17 cellular contexts compared by ENCODE assay signal in genomic region chr7:28181921-28182517, GRCh38. TPM values are rescaled to one million over a fixed set of nuclear protein-coding genes. Genes with fewer than 3 reads are reported as not detected.
DNase-seq lines count a peak whose midpoint lies in the region; ATAC-seq and TF ChIP-seq lines count a peak whose summit lies in the region.
"Had no signal": no experiment of that assay in that cellular context is flagged by ENCODE, and none has a peak within 500 bp of the region (broad histone marks: within the 10 kb centered on the region; RNA-seq: fewer than 3 reads in every experiment).

No MANE protein-coding gene starts in this region.

- TF ChIP-seq CTCF in MCF 10A (IDR thresholded peaks at IDR 0.05; ENCODE audit: unreplicated experiment) (no peak), mammary epithelial cell (conservative IDR thresholded peaks at IDR 0.05 in 1 of 2, IDR thresholded peaks at IDR 0.05 in 1 of 2; ENCODE audit: extremely low read depth in 1 of 2, insufficient read depth in 1 of 2, low read depth in 1 of 2, low read length in 2 of 2) (no peak), adrenal gland (IDR thresholded peaks at IDR 0.05) (no peak), vagina (IDR thresholded peaks at IDR 0.05) (no peak)

- WGBS in mammary epithelial cell (ENCODE audit: low coverage, missing lambda C conversion rate), result 92% methylated on average over 3 of the region's 3 CpGs
- 39 to 51% (median 43%) methylated on average over 3 of the region's 3 CpGs for WGBS in adrenal gland, 4 donors

- dilution Hi-C loops in mammary epithelial cell (cut with HindIII; ENCODE audit: low sequenced_read_pairs), result no loop called here

- H3K9me3 ChIP-seq in mammary epithelial cell (replicated peaks; ENCODE audit: insufficient read depth, low read length) (no peaks in the 10 kb centered on the region), adrenal gland (replicated peaks in 1 of 3) (no peaks in the 10 kb centered on the region), vagina (no peaks in the 10 kb centered on the region)
- H3K9me3 ChIP-seq in naive thymus-derived CD4-positive, alpha-beta T cell (ENCODE audit: control insufficient read depth in 2 of 3, low read length in 3 of 3), result no peaks in the 10 kb centered on the region
- H3K9me3 ChIP-seq: ascending aorta had no signal

- no peaks in the 10 kb centered on the region for H3K36me3 Mint-ChIP-seq in MCF 10A (ENCODE audit: insufficient read depth, unreplicated experiment)
- H3K36me3 Mint-ChIP-seq in naive thymus-derived CD4-positive, alpha-beta T cell, result no peaks in the 10 kb centered on the region

- H3K4me3 Mint-ChIP-seq in MCF 10A (ENCODE audit: unreplicated experiment), result peak overlapping the region; percentile 74
- H3K4me3 Mint-ChIP-seq in naive thymus-derived CD4-positive, alpha-beta T cell, result peak overlapping the region in 8 of 10 donors; percentile 3 to 89 (median 30)

- peaks cover 11% of the 10 kb centered on the region for H3K4me1 Mint-ChIP-seq in MCF 10A (ENCODE audit: insufficient read depth, unreplicated experiment)
- H3K4me1 Mint-ChIP-seq in naive thymus-derived CD4-positive, alpha-beta T cell, result peaks cover 11 to 25% (median 14%) of the 10 kb centered on the region in 7 donors

- CTCF ChIA-PET in MCF 10A (lab: Yijun Ruan, JAX), result interaction anchor here (0.6 to 1.2 kb wide), 3 partner anchors 12 to 108 kb away, joined by 3 to 4 read pairs (median 3); no protein-coding TSS in a partner anchor
- CTCF ChIA-PET in mammary epithelial cell (lab: Charles Lee; ENCODE audit: low non-redundant PET), result no interaction called here
- CTCF ChIA-PET in naive thymus-derived CD4-positive, alpha-beta T cell (lab: Charles Lee), result no interaction called here

- ATAC-seq in naive thymus-derived CD4-positive, alpha-beta T cell, result no peak
- ATAC-seq in HG02678 (IDR thresholded peaks at IDR 0.05; ENCODE audit: unreplicated experiment), result no peak
- ATAC-seq: foreskin keratinocyte had no signal

- H3K27ac Mint-ChIP-seq in MCF 10A (ENCODE audit: low read depth, unreplicated experiment), result no peak overlapping the region
- peak overlapping the region in 5 of 9 donors; percentile 18 to 86 (median 54) for H3K27ac Mint-ChIP-seq in naive thymus-derived CD4-positive, alpha-beta T cell

- TF ChIP-seq POLR2A in adrenal gland (IDR thresholded peaks at IDR 0.05) (no peak), vagina (IDR thresholded peaks at IDR 0.05) (no peak)

- in situ Hi-C loops in mammary epithelial cell (cut with MboI; ENCODE audit: low sequenced_read_pairs in 2 of 2), result no loop called here

- no peaks in the 10 kb centered on the region for H3K36me3 ChIP-seq in mammary epithelial cell (ENCODE audit: insufficient read depth, low read length)
- no peaks in the 10 kb centered on the region for H3K36me3 ChIP-seq in adrenal gland (replicated peaks in 1 of 2)
- no peaks in the 10 kb centered on the region for H3K36me3 ChIP-seq in naive thymus-derived CD4-positive, alpha-beta T cell (ENCODE audit: control insufficient read depth in 2 of 3, insufficient read depth in 3 of 3, low read length in 3 of 3)
- H3K36me3 ChIP-seq in vagina, result no peaks in the 10 kb centered on the region
- H3K36me3 ChIP-seq: ascending aorta had no signal

- H3K79me2 ChIP-seq in mammary epithelial cell (ENCODE audit: insufficient read depth, low read length), result peaks cover 21% of the 10 kb centered on the region

- POLR2A ChIA-PET in MCF 10A (lab: Yijun Ruan, JAX), result interaction anchor here (0.5 to 1.5 kb wide), 4 partner anchors 13 to 121 kb away, joined by 3 to 6 read pairs (median 3); no protein-coding TSS in a partner anchor
- POLR2A ChIA-PET in naive thymus-derived CD4-positive, alpha-beta T cell (lab: Charles Lee), result no interaction called here

- H3K27ac ChIP-seq in mammary epithelial cell (ENCODE audit: insufficient read depth, low read depth, low read length), result no peak overlapping the region
- H3K27ac ChIP-seq in adrenal gland, result peak overlapping the region in 2 of 5 donors; percentile 10 to 77
- no peak overlapping the region for H3K27ac ChIP-seq in naive thymus-derived CD4-positive, alpha-beta T cell (ENCODE audit: low read depth, low read length)
- peak overlapping the region; percentile 1 for H3K27ac ChIP-seq in vagina
- H3K27ac ChIP-seq: foreskin keratinocyte, VCaP had no signal

- no peaks in the 10 kb centered on the region for H3K27me3 Mint-ChIP-seq in MCF 10A (ENCODE audit: insufficient read depth, unreplicated experiment)
- peaks cover 0 to 53% (median 0%) of the 10 kb centered on the region in 5 donors for H3K27me3 Mint-ChIP-seq in naive thymus-derived CD4-positive, alpha-beta T cell

- H3K27me3 ChIP-seq in mammary epithelial cell (ENCODE audit: insufficient read depth, low read length) (no peaks in the 10 kb centered on the region), adrenal gland (no peaks in the 10 kb centered on the region), vagina (no peaks in the 10 kb centered on the region)
- no peaks in the 10 kb centered on the region for H3K27me3 ChIP-seq in naive thymus-derived CD4-positive, alpha-beta T cell (ENCODE audit: control insufficient read depth in 2 of 2, insufficient read depth in 2 of 2, low read length in 2 of 2)
- H3K27me3 ChIP-seq: ascending aorta had no signal

- H3K9ac ChIP-seq in mammary epithelial cell (ENCODE audit: insufficient read depth, low read length), result no peak overlapping the region

- H2AFZ ChIP-seq in mammary epithelial cell (ENCODE audit: low read depth, low read length), result no peak overlapping the region

- H3K4me1 ChIP-seq in mammary epithelial cell (ENCODE audit: insufficient read depth, low read length) (peaks cover 13% of the 10 kb centered on the region), adrenal gland (replicated peaks in 1 of 2) (peaks cover 18 to 38% of the 10 kb centered on the region in 2 donors), vagina (peaks cover 32% of the 10 kb centered on the region)
- H3K4me1 ChIP-seq in naive thymus-derived CD4-positive, alpha-beta T cell (ENCODE audit: control insufficient read depth in 2 of 2, insufficient read depth in 2 of 2, low read length in 2 of 2), result peaks cover 5 to 11% of the 10 kb centered on the region in 2 donors

- H3K9me3 Mint-ChIP-seq in MCF 10A (ENCODE audit: unreplicated experiment), result no peaks in the 10 kb centered on the region
- H3K9me3 Mint-ChIP-seq in naive thymus-derived CD4-positive, alpha-beta T cell, result peaks cover 0 to 1% (median 0%) of the 10 kb centered on the region in 11 donors

- intact Hi-C loops in MCF 10A (cut with micrococcal nuclease), result no loop called here
- intact Hi-C loops in mammary epithelial cell (cut with micrococcal nuclease), result no loop called here
- intact Hi-C loops in adrenal gland (cut with DNase I), result no loop called here
- intact Hi-C loops in naive thymus-derived CD4-positive, alpha-beta T cell (cut with micrococcal nuclease), result loop anchor here (1.0 to 10.0 kb wide), 3 partner anchors 90 to 519 kb away; partner anchors contain the start of genes HIBADH (in 1 of the 2) and TAX1BP1 (in 1 of the 2)
- intact Hi-C loops in vagina (cut with DNase I), result no loop called here

- BruUV-seq in MCF 10A (replicated peaks; lab: Mats Ljungman, UMichigan) (no TSS peak), mammary epithelial cell (replicated peaks; lab: Mats Ljungman, UMichigan) (no TSS peak)

- DNase-seq in MCF 10A (ENCODE audit: unreplicated experiment) (no peak), mammary epithelial cell (no peak), adrenal gland (peak in 4 of 7 donors; percentile 14 to 41 (median 35)), vagina (ENCODE audit: extremely low spot score in 2 of 2) (no peak), NCI-H2081 (lab: John Stamatoyannopoulos, UW) (no peak), mucosa of gallbladder (ENCODE audit: low spot score) (no peak)
- no peak for DNase-seq in naive thymus-derived CD4-positive, alpha-beta T cell
- DNase-seq: effector CD4-positive, alpha-beta T cell; foreskin keratinocyte; GOT3; NCI-H1417 treated with DMSO at 0.1 percent for 48 hours; NCI-H510A; stimulated activated CD4-positive, alpha-beta T cell treated with anti-CD3 and anti-CD28 coated beads, Interleukin-1b, Interleukin-23, amount 100 ng/mL, for 48 hours had no signal

- H3K4me3 ChIP-seq in mammary epithelial cell (replicated peaks in 1 of 3; ENCODE audit: insufficient read depth in 1 of 3, low read depth in 2 of 3, low read length in 3 of 3), result no peak overlapping the region
- H3K4me3 ChIP-seq in adrenal gland, result no peak overlapping the region
- no peak overlapping the region for H3K4me3 ChIP-seq in naive thymus-derived CD4-positive, alpha-beta T cell (ENCODE audit: low read length)
- no peak overlapping the region for H3K4me3 ChIP-seq in vagina

- no peak overlapping the region for H3K4me2 ChIP-seq in mammary epithelial cell (ENCODE audit: insufficient read depth, low read depth, low read length)

- no peaks in the 10 kb centered on the region for H4K20me1 ChIP-seq in mammary epithelial cell (ENCODE audit: insufficient read depth, low read length)

RNA-seq across cellular contexts. Expression of gene JAZF1, which starts 1.4 kb away (rescaled TPM):
- total RNA-seq in MCF 10A (2022) (14.2 and 16.9 TPM in 2 replicates), mammary epithelial cell (10 to 100 TPM in 1 of 2 donors, 1 to 10 TPM in 1; 6.5 to 12.3 TPM), adrenal gland (100 to 1,000 TPM in 5 of 8 donors, 10 to 100 TPM in 3; 63.8 to 192 (median 114) TPM), vagina (36.1 TPM), mucosa of gallbladder (28.1 TPM)
- polyA plus RNA-seq in mammary epithelial cell (2.4 TPM), adrenal gland (100 to 1,000 TPM in 1 of 3 donors, 10 to 100 TPM in 2; 18.5 to 180 (median 25.8) TPM)
- 0.83 TPM for polyA minus RNA-seq in mammary epithelial cell
- total RNA-seq in naive thymus-derived CD4-positive, alpha-beta T cell, result 10 to 100 TPM in 1 of 5 experiments, 1 to 10 TPM in 4; 2.0 to 33.1 (median 3.6) TPM
- polyA plus RNA-seq in naive thymus-derived CD4-positive, alpha-beta T cell, result 1 to 10 TPM; 2.9 to 3.2 TPM
- total RNA-seq: HT-29 had no signal

Comparison
In these comparisons a context has a peak if more than half of its experiments do, and no peak if none do; other contexts are left out.
1. DNase-seq: peak in adrenal gland (4 of 7); none in MCF 10A (single experiment), mammary epithelial cell (single experiment), naive thymus-derived CD4-positive, alpha-beta T cell (0 of 9), vagina (0 of 2), NCI-H2081 (0 of 2) and mucosa of gallbladder (single experiment).
2. intact Hi-C loops: an anchor here in naive thymus-derived CD4-positive, alpha-beta T cell (1.0 to 10.0 kb wide); none called in MCF 10A, mammary epithelial cell, adrenal gland and vagina.